ENCODE assay signal across 14 cellular contexts in the genomic region with DNA sequence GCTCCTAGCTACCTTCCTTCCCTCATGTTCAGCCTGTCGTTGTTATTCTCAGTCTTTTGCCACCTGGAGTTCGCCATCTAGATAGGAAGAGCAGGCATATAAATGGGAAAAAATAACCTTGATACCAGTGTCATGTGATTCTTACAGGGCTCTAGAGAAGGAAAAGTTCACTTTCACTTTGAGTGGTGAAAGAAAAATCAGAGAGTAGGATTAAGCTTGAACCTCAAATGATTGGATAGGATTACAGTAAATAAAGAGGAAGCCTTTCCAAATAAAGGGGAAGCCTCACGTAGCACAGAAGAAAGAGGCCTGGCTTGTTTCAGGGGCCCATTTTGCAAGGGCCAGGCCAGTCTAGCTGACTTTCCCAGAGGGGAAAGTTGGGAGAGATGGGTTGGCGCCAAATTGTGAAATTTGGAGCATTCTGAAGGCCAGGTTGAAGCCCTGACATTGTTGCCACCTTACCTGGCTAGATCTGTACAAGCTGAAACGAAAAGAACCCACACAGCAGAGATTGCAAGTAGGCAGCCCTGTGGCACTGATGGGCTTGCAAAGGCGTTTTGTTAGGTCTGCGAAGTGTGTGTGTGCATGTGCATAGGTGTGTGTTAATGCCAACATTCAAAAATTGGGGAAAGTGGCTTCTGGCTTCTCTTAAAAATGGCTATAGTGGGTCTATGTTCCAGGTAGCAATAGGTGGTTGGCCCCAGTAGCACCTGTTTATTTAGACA. TPM values are rescaled to one million over a fixed set of nuclear protein-coding genes. Genes with fewer than 3 reads are reported as not detected.
A peak's percentile ranks its signal among the peaks of the same experiment; 100 is the strongest.
DNase-seq lines count a peak whose midpoint lies in the region; ATAC-seq and TF ChIP-seq lines count a peak whose summit lies in the region.
"Had no signal": no experiment of that assay in that cellular context is flagged by ENCODE, and none has a peak within 500 bp of the region (broad histone marks: within the 10 kb centered on the region; RNA-seq: fewer than 3 reads in every experiment).

No MANE protein-coding gene starts in this region.

- no peaks in the 10 kb centered on the region for H3K9me3 Mint-ChIP-seq in dendritic cell treated with granulocyte-macrophage colony-stimulating factor and Interleukin-4, amounts not matched to agents 40 ng/mL and 50 ng/mL, for 4 days
- no peaks in the 10 kb centered on the region for H3K9me3 Mint-ChIP-seq in HFFc6
- H3K9me3 Mint-ChIP-seq: GM23338 had no signal

- intact Hi-C loops in dendritic cell treated with granulocyte-macrophage colony-stimulating factor and Interleukin-4, amounts not matched to agents 40 ng/mL and 50 ng/mL, for 4 days (cut with micrococcal nuclease), result loop anchor here (10.0 kb wide), 1 partner anchor 165 kb away; no protein-coding TSS in a partner anchor

- peak overlapping the region; percentile 41 for H3K4me3 Mint-ChIP-seq in dendritic cell treated with granulocyte-macrophage colony-stimulating factor and Interleukin-4, amounts not matched to agents 40 ng/mL and 50 ng/mL, for 4 days
- no peak overlapping the region for H3K4me3 Mint-ChIP-seq in HFFc6
- H3K4me3 Mint-ChIP-seq: GM23338 had no signal

- H3K4me1 Mint-ChIP-seq in dendritic cell treated with granulocyte-macrophage colony-stimulating factor and Interleukin-4, amounts not matched to agents 40 ng/mL and 50 ng/mL, for 4 days (ENCODE audit: low read depth), result peaks cover 20% of the 10 kb centered on the region
- H3K4me1 Mint-ChIP-seq in HFFc6 (ENCODE audit: low read depth), result no peaks in the 10 kb centered on the region
- H3K4me1 Mint-ChIP-seq: GM23338 had no signal

- peaks cover 55% of the 10 kb centered on the region for H3K36me3 Mint-ChIP-seq in dendritic cell treated with granulocyte-macrophage colony-stimulating factor and Interleukin-4, amounts not matched to agents 40 ng/mL and 50 ng/mL, for 4 days (ENCODE audit: low read depth)
- H3K36me3 Mint-ChIP-seq in HFFc6 (ENCODE audit: low read depth), result peaks cover 20% of the 10 kb centered on the region

- H3K4me3 ChIP-seq in HEK293 (ENCODE audit: low read depth, low read length) (no peak overlapping the region), muscle layer of duodenum (ENCODE audit: low read depth in 1 of 2, low read length in 2 of 2) (no peak overlapping the region)
- H3K4me3 ChIP-seq: GM23338 had no signal

- H3K36me3 ChIP-seq in HEK293 (ENCODE audit: control insufficient read depth in 2 of 2, insufficient read depth in 1 of 2, low read length in 2 of 2) (peaks cover 64 to 87% of the 10 kb centered on the region in 2 experiments), muscle layer of duodenum (ENCODE audit: control insufficient read depth in 1 of 2, insufficient read depth in 2 of 2, low read length in 2 of 2) (peaks cover 50 to 71% of the 10 kb centered on the region in 2 donors)

- H3K27ac ChIP-seq in HEK293 (ENCODE audit: extremely low read depth, low read depth, low read length), result no peak overlapping the region
- peak overlapping the region; percentile 46 for H3K27ac ChIP-seq in muscle layer of duodenum (ENCODE audit: low read length)
- no peak overlapping the region for H3K27ac ChIP-seq in foreskin keratinocyte

- H3K27ac Mint-ChIP-seq in dendritic cell treated with granulocyte-macrophage colony-stimulating factor and Interleukin-4, amounts not matched to agents 40 ng/mL and 50 ng/mL, for 4 days, result peak overlapping the region; percentile 68
- H3K27ac Mint-ChIP-seq in HFFc6, result no peak overlapping the region
- H3K27ac Mint-ChIP-seq: GM23338 had no signal

- H3K9me3 ChIP-seq in HEK293 (ENCODE audit: control insufficient read depth, insufficient read depth, low read depth, low read length) (no peaks in the 10 kb centered on the region), muscle layer of duodenum (ENCODE audit: control insufficient read depth in 1 of 2, low read length in 2 of 2) (no peaks in the 10 kb centered on the region)

- ATAC-seq in HG03039 (IDR thresholded peaks at IDR 0.05; ENCODE audit: unreplicated experiment), result no peak
- no peak for ATAC-seq in foreskin keratinocyte
- ATAC-seq: GM23338 had no signal

- POLR2A ChIA-PET in HEK293 (lab: Yijun Ruan, JAX), result no interaction called here

- H3K27me3 ChIP-seq in muscle layer of duodenum (ENCODE audit: low read depth, low read length), result no peaks in the 10 kb centered on the region
- no peaks in the 10 kb centered on the region for H3K27me3 ChIP-seq in foreskin keratinocyte

- CTCF ChIA-PET in HEK293 (lab: Yijun Ruan, JAX), result interaction anchor here (0.6 to 1.7 kb wide), 3 partner anchors 59 to 572 kb away, joined by 3 to 4 read pairs (median 3); no protein-coding TSS in a partner anchor

- no peaks in the 10 kb centered on the region for H3K27me3 Mint-ChIP-seq in dendritic cell treated with granulocyte-macrophage colony-stimulating factor and Interleukin-4, amounts not matched to agents 40 ng/mL and 50 ng/mL, for 4 days
- no peaks in the 10 kb centered on the region for H3K27me3 Mint-ChIP-seq in HFFc6 (ENCODE audit: insufficient read depth)

- DNase-seq in CD1c-positive myeloid dendritic cell (ENCODE audit: extremely low spot score), result peak; percentile 61
- no peak for DNase-seq in HFFc6
- no peak for DNase-seq in foreskin keratinocyte
- DNase-seq: activated T-cell treated with anti-CD3 and anti-CD28 coated beads, Interleukin-2, amount 50 U/mL, for 1 hour; DMS79 treated with DMSO at 0.1 percent for 48 hours; IMR-90; NCI-H1092 treated with DMSO at 0.1 percent for 48 hours; occipital lobe had no signal

- H3K4me1 ChIP-seq in HEK293 (ENCODE audit: control insufficient read depth, insufficient read depth, low read length) (no peaks in the 10 kb centered on the region), muscle layer of duodenum (ENCODE audit: control insufficient read depth in 1 of 2, insufficient read depth in 2 of 2, low read length in 2 of 2) (peaks cover 6 to 7% of the 10 kb centered on the region in 2 donors), foreskin keratinocyte (no peaks in the 10 kb centered on the region)

- TF ChIP-seq CTCF in HEK293 (tag by site-specific recombination; IDR thresholded peaks at IDR 0.05) (no peak), HFFc6 (IDR thresholded peaks at IDR 0.05) (no peak), foreskin keratinocyte (conservative IDR thresholded peaks at IDR 0.05) (no peak)

TF ChIP-seq in HEK293, 187 proteins besides CTCF, POLR2A, EP300 and RAD21:
- peak; percentile 78 for TF ChIP-seq PRDM1 (tag by site-specific recombination; IDR thresholded peaks at IDR 0.05)
- no peak for TF ChIP-seq IKZF3 (tag by site-specific recombination; IDR thresholded peaks at IDR 0.05)

RNA-seq across cellular contexts. Expression of a gene that starts 38.8 kb away (rescaled TPM):
- under 1 TPM in 2 of 6 experiments, not detected in 4; 0.20 to 0.59 TPM for total RNA-seq in HFFc6 (2021; fragmentation: NEBNext Ultra II Directional; extraction: Animal tissue kit (Norgen Biotek cat#: 25700))
- total RNA-seq in foreskin keratinocyte, result 14.3 and 23.7 TPM in 2 replicates
- 13.8 and 25.6 TPM in 2 replicates for polyA plus RNA-seq in foreskin keratinocyte
- total RNA-seq: IMR-90 had no signal

RNA-seq across cellular contexts. Expression of a gene that starts 40.9 kb away (rescaled TPM):
- not detected for total RNA-seq in HFFc6 (2021; fragmentation: NEBNext Ultra II Directional; extraction: Animal tissue kit (Norgen Biotek cat#: 25700))
- total RNA-seq in foreskin keratinocyte, result 0.11 and 0.14 TPM in 2 replicates
- 0.07 and 0.16 TPM in 2 replicates for polyA plus RNA-seq in foreskin keratinocyte
- total RNA-seq: IMR-90 had no signal
- polyA plus RNA-seq: BJ, IMR-90 had no signal

RNA-seq across cellular contexts. Expression of a gene that starts 56.5 kb away (rescaled TPM):
- total RNA-seq in HFFc6 (2021; fragmentation: NEBNext Ultra II Directional; extraction: Animal tissue kit (Norgen Biotek cat#: 25700)), result not detected
- total RNA-seq in foreskin keratinocyte, result 0.18 and 0.24 TPM in 2 replicates
- polyA plus RNA-seq in foreskin keratinocyte, result 0.22 TPM in 1 of 2 replicates, not detected in the other
- total RNA-seq: GM23338, IMR-90, occipital lobe had no signal
- polyA plus RNA-seq: BJ, GM23338, IMR-90 had no signal
